ENCODE assay signal across 21 cellular contexts in the genomic region with DNA sequence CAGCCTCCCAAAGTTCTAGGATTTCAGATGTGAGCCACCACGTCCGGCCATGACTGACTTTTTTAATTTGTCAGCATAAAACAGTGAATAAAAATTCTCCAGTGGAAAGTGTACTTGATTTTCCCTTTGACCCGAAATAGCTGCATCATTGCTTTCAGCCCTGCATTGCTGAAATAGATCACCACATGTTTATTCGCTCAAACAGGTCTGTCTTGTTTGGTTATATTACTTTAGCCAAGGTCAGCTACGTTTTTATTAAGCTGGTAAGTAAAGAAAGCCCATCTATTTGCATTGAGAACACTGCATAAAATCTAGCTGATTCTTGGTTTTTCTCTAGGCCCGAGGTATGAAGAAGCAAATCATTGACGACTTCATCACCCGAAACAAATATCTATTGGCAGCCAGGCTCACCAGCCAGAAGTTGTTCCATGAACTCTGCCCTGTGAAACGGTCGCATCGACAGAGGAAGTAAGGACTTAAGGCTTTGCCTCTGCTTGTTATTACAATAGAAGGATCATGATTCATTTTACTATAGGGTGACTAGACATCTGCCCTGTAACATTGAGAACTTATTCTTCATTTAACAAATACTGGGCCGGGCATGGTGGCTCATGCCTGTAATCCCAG. TPM values are rescaled to one million over a fixed set of nuclear protein-coding genes. Genes with fewer than 3 reads are reported as not detected.
DNase-seq lines count a peak whose midpoint lies in the region; ATAC-seq, FAIRE-seq and TF ChIP-seq lines count a peak whose summit lies in the region.
"Had no signal": no experiment of that assay in that cellular context is flagged by ENCODE, and none has a peak within 500 bp of the region (broad histone marks: within the 10 kb centered on the region; RNA-seq: fewer than 3 reads in every experiment).

No MANE protein-coding gene starts in this region.

- H3K4me3 ChIP-seq in K562 (no peak overlapping the region), keratinocyte (ENCODE audit: control insufficient read depth in 2 of 3, extremely low read depth in 1 of 3, insufficient read depth in 2 of 3, low read depth in 1 of 3, low read length in 3 of 3) (no peak overlapping the region), WERI-Rb-1 (ENCODE audit: low read depth, low read length) (no peak overlapping the region), esophagus muscularis mucosa (no peak overlapping the region)
- H3K4me3 ChIP-seq: A549; BLaER1 treated with 17β-estradiol and CSF1 and Interleukin-3, amounts not matched to agents 10 nM and 100 nM; left ventricle myocardium inferior; SJCRH30 had no signal

- H3K36me3 ChIP-seq in K562 (ENCODE audit: control insufficient read depth, insufficient read depth, low read length) (peaks cover 59% of the 10 kb centered on the region), keratinocyte (ENCODE audit: control insufficient read depth in 2 of 2, extremely low read depth in 1 of 2, insufficient read depth in 2 of 2, low read length in 2 of 2) (peaks cover 11 to 14% of the 10 kb centered on the region in 2 experiments), WERI-Rb-1 (peaks cover 19% of the 10 kb centered on the region), esophagus muscularis mucosa (peaks cover 50 to 64% (median 54%) of the 10 kb centered on the region in 4 donors)

- DNase-seq in K562 (ENCODE audit: extremely low read depth in 1 of 4, low spot score in 3 of 4) (no peak), keratinocyte (ENCODE audit: low read depth, low spot score) (no peak), neural crest cell (ENCODE audit: low read depth, low spot score) (no peak), WERI-Rb-1 (no peak), RPMI8226 (no peak), esophagus muscularis mucosa (ENCODE audit: extremely low spot score) (no peak)
- DNase-seq in activated CD4-positive, alpha-beta T cell treated with anti-CD3 and anti-CD28 coated beads for 36 hours: no peak
- DNase-seq: activated CD4-positive, alpha-beta T cell treated with anti-CD3 and anti-CD28 coated beads, Interleukin-2, amount 50 U/mL, for 4 hours; activated effector memory CD4-positive, alpha-beta T cell treated with Interleukin-2 at 50 U/mL for 16 hours; activated naive CD8-positive, alpha-beta T cell treated with anti-CD3 and anti-CD28 coated beads, Interleukin-2, amount 50 U/mL, for 24 hours; brain microvascular endothelial cell; cortex of kidney; left ventricle myocardium inferior; NCI-H526 treated with DMSO at 0.1 percent for 48 hours; SJCRH30; stimulated activated CD8-positive, alpha-beta memory T cell treated with anti-CD3 and anti-CD28 coated beads, Interleukin-4, amount 100 ng/mL, for 48 hours; substantia nigra had no signal

- FAIRE-seq in K562 (lab: Jason Lieb, UNC) (no peak), keratinocyte (lab: Jason Lieb, UNC) (no peak)
- FAIRE-seq: A549 had no signal

- POLR2A ChIA-PET in K562 (lab: Yijun Ruan, JAX): interaction anchor here (0.7 kb wide), 1 partner anchor 16 kb away, joined by 3 read pairs; no protein-coding TSS in a partner anchor
- POLR2A ChIA-PET in activated CD4-positive, alpha-beta T cell treated with anti-CD3 and anti-CD28 coated beads for 36 hours (lab: Charles Lee): interaction anchor here (0.5 kb wide), 1 partner anchor 85 kb away, joined by 4 read pairs; no protein-coding TSS in a partner anchor

- TF ChIP-seq CTCF in C4-2B (conservative IDR thresholded peaks at IDR 0.05) (no peak), K562 (IDR thresholded peaks at IDR 0.05 in 2 of 3, conservative IDR thresholded peaks at IDR 0.05 in 1 of 3; ENCODE audit: insufficient read depth in 2 of 3, low read depth in 1 of 3, low read length in 3 of 3) (no peak), keratinocyte (optimal IDR thresholded peaks at IDR 0.05 in 1 of 3, IDR thresholded peaks at IDR 0.05 in 1 of 3, conservative IDR thresholded peaks at IDR 0.05 in 1 of 3; ENCODE audit: extremely low read depth in 1 of 3, insufficient read depth in 2 of 3, low read length in 3 of 3) (no peak), neural crest cell (conservative IDR thresholded peaks at IDR 0.05) (no peak), WERI-Rb-1 (IDR thresholded peaks at IDR 0.05; ENCODE audit: low read depth, low read length) (no peak), esophagus muscularis mucosa (IDR thresholded peaks at IDR 0.05) (no peak)

- H3K9me3 ChIP-seq in K562 (replicated peaks; ENCODE audit: control insufficient read depth, insufficient read depth, low read depth, low read length) (no peaks in the 10 kb centered on the region), keratinocyte (ENCODE audit: control insufficient read depth, low read depth, low read length) (no peaks in the 10 kb centered on the region), WERI-Rb-1 (ENCODE audit: severe bottlenecking) (no peaks in the 10 kb centered on the region), esophagus muscularis mucosa (no peaks in the 10 kb centered on the region)
- H3K9me3 ChIP-seq: A549; BLaER1 treated with 17β-estradiol and CSF1 and Interleukin-3, amounts not matched to agents 10 nM and 100 nM; left ventricle myocardium inferior; SJCRH30 had no signal

- in situ Hi-C loops in K562 (cut with MboI): no loop called here

- H4K20me1 ChIP-seq in K562 (replicated peaks; ENCODE audit: control insufficient read depth, insufficient read depth, low read length) (no peaks in the 10 kb centered on the region), keratinocyte (ENCODE audit: control insufficient read depth, extremely low read depth, insufficient read depth, low read length) (no peaks in the 10 kb centered on the region)
- H4K20me1 ChIP-seq: BLaER1 treated with 17β-estradiol and CSF1 and Interleukin-3, amounts not matched to agents 10 nM and 100 nM had no signal

- CTCF ChIA-PET in K562 (lab: Yijun Ruan, JAX; ENCODE audit: low intra/inter-chr PET ratio): interaction anchor here (1.2 kb wide), 1 partner anchor 12 kb away, joined by 6 read pairs; no protein-coding TSS in a partner anchor
- CTCF ChIA-PET in activated CD4-positive, alpha-beta T cell treated with anti-CD3 and anti-CD28 coated beads for 36 hours (lab: Charles Lee): no interaction called here

- H3K9me1 ChIP-seq in K562 (ENCODE audit: control insufficient read depth, insufficient read depth, low read length) (no peaks in the 10 kb centered on the region), keratinocyte (ENCODE audit: control insufficient read depth, extremely low read depth, insufficient read depth, low read length) (no peaks in the 10 kb centered on the region)

- H3K9ac ChIP-seq in K562 (ENCODE audit: insufficient read depth in 1 of 2, low read depth in 2 of 2, low read length in 2 of 2) (no peak overlapping the region), keratinocyte (ENCODE audit: control insufficient read depth, extremely low read depth, insufficient read depth, low read length) (no peak overlapping the region)
- H3K9ac ChIP-seq: BLaER1 treated with 17β-estradiol and CSF1 and Interleukin-3, amounts not matched to agents 10 nM and 100 nM had no signal

- ATAC-seq in K562: no peak
- ATAC-seq in activated CD4-positive, alpha-beta T cell treated with anti-CD3 and anti-CD28 coated beads for 36 hours: no peak
- ATAC-seq: A549; activated naive CD8-positive, alpha-beta T cell treated with anti-CD3 and anti-CD28 coated beads, Interleukin-2, amount 50 U/mL, for 24 hours had no signal

- no TSS peak for BruUV-seq in K562 (replicated peaks; lab: Mats Ljungman, UMichigan)

- peaks cover 4% of the 10 kb centered on the region for H3K36me3 Mint-ChIP-seq in neural crest cell (ENCODE audit: low read depth)
- peaks cover 22% of the 10 kb centered on the region for H3K36me3 Mint-ChIP-seq in activated CD4-positive, alpha-beta T cell treated with anti-CD3 and anti-CD28 coated beads for 36 hours (ENCODE audit: low read depth)

- H3K27me3 Mint-ChIP-seq in neural crest cell (ENCODE audit: low read depth): no peaks in the 10 kb centered on the region
- no peaks in the 10 kb centered on the region for H3K27me3 Mint-ChIP-seq in activated CD4-positive, alpha-beta T cell treated with anti-CD3 and anti-CD28 coated beads for 36 hours
- H3K27me3 Mint-ChIP-seq: activated naive CD8-positive, alpha-beta T cell treated with anti-CD3 and anti-CD28 coated beads, Interleukin-2, amount 50 U/mL, for 24 hours had no signal

- TF ChIP-seq RAD21 in K562 (CRISPR knock-in tag; conservative IDR thresholded peaks at IDR 0.05 in 1 of 2, IDR thresholded peaks at IDR 0.05 in 1 of 2): no peak

- peak overlapping the region; percentile 12 for H3K27ac Mint-ChIP-seq in neural crest cell (ENCODE audit: unreplicated experiment)
- H3K27ac Mint-ChIP-seq in activated CD4-positive, alpha-beta T cell treated with anti-CD3 and anti-CD28 coated beads for 36 hours: no peak overlapping the region
- H3K27ac Mint-ChIP-seq: activated naive CD8-positive, alpha-beta T cell treated with anti-CD3 and anti-CD28 coated beads, Interleukin-2, amount 50 U/mL, for 24 hours had no signal

- H3K27ac ChIP-seq in C4-2B (peak overlapping the region; percentile 93), K562 (ENCODE audit: extremely low read depth, low read depth, low read length) (no peak overlapping the region), keratinocyte (ENCODE audit: control insufficient read depth, insufficient read depth, low read length) (no peak overlapping the region), WERI-Rb-1 (no peak overlapping the region), esophagus muscularis mucosa (replicated peaks in 1 of 4) (no peak overlapping the region)
- H3K27ac ChIP-seq: A549; BLaER1 treated with 17β-estradiol and CSF1 and Interleukin-3, amounts not matched to agents 10 nM and 100 nM; brain microvascular endothelial cell; HL-60; left ventricle myocardium inferior; SJCRH30 had no signal

- no peaks in the 10 kb centered on the region for H3K9me3 Mint-ChIP-seq in neural crest cell
- H3K9me3 Mint-ChIP-seq in activated CD4-positive, alpha-beta T cell treated with anti-CD3 and anti-CD28 coated beads for 36 hours (ENCODE audit: low read depth): no peaks in the 10 kb centered on the region
- H3K9me3 Mint-ChIP-seq: activated naive CD8-positive, alpha-beta T cell treated with anti-CD3 and anti-CD28 coated beads, Interleukin-2, amount 50 U/mL, for 24 hours had no signal

- 94% methylated on average over 12 of the region's 12 CpGs for WGBS in K562 (ENCODE audit: insufficient coverage, low coverage, missing lambda C conversion rate)
- 83% methylated on average over 12 of the region's 12 CpGs for WGBS in esophagus muscularis mucosa

- intact Hi-C loops in K562 (cut with micrococcal nuclease) (no loop called here), esophagus muscularis mucosa (cut with DNase I) (no loop called here)
- intact Hi-C loops in activated CD4-positive, alpha-beta T cell treated with anti-CD3 and anti-CD28 coated beads for 36 hours (cut with DNase I, micrococcal nuclease): no loop called here

- no peak for TF ChIP-seq POLR2A in K562 (conservative IDR thresholded peaks at IDR 0.05)
- no peak for TF ChIP-seq POLR2A in esophagus muscularis mucosa (IDR thresholded peaks at IDR 0.05; ENCODE audit: low read depth)

- H3K79me2 ChIP-seq in K562 (ENCODE audit: control insufficient read depth, insufficient read depth, low read length) (no peaks in the 10 kb centered on the region), keratinocyte (ENCODE audit: control insufficient read depth, insufficient read depth, low read length) (no peaks in the 10 kb centered on the region)

- H3K4me2 ChIP-seq in K562 (ENCODE audit: insufficient read depth, low read length) (no peak overlapping the region), keratinocyte (ENCODE audit: control insufficient read depth, extremely low read depth, insufficient read depth, low read depth, low read length) (peak overlapping the region; percentile 22)
- H3K4me2 ChIP-seq: A549; BLaER1 treated with 17β-estradiol and CSF1 and Interleukin-3, amounts not matched to agents 10 nM and 100 nM had no signal

- no peaks in the 10 kb centered on the region for H3K4me1 Mint-ChIP-seq in neural crest cell
- H3K4me1 Mint-ChIP-seq in activated CD4-positive, alpha-beta T cell treated with anti-CD3 and anti-CD28 coated beads for 36 hours: no peaks in the 10 kb centered on the region

- dilution Hi-C loops in keratinocyte (cut with MboI; ENCODE audit: extremely low pct_ligation_motif_present, low sequenced_read_pairs): no loop called here

- TF ChIP-seq EP300 in K562 (IDR thresholded peaks at IDR 0.05; ENCODE audit: low read length) (no peak), esophagus muscularis mucosa (IDR thresholded peaks at IDR 0.05) (no peak)

- H3K4me3 Mint-ChIP-seq in neural crest cell: no peak overlapping the region
- no peak overlapping the region for H3K4me3 Mint-ChIP-seq in activated CD4-positive, alpha-beta T cell treated with anti-CD3 and anti-CD28 coated beads for 36 hours
- H3K4me3 Mint-ChIP-seq: activated naive CD8-positive, alpha-beta T cell treated with anti-CD3 and anti-CD28 coated beads, Interleukin-2, amount 50 U/mL, for 24 hours had no signal

- H3K27me3 ChIP-seq in K562 (ENCODE audit: control insufficient read depth in 2 of 2, insufficient read depth in 2 of 2, low read length in 2 of 2): no peaks in the 10 kb centered on the region
- H3K27me3 ChIP-seq in keratinocyte (ENCODE audit: control insufficient read depth, extremely low read depth, insufficient read depth, low read length): no peaks in the 10 kb centered on the region
- H3K27me3 ChIP-seq in WERI-Rb-1 (ENCODE audit: insufficient read depth, low read depth, severe bottlenecking): no peaks in the 10 kb centered on the region
- H3K27me3 ChIP-seq in esophagus muscularis mucosa: no peaks in the 10 kb centered on the region
- H3K27me3 ChIP-seq: BLaER1 treated with 17β-estradiol and CSF1 and Interleukin-3, amounts not matched to agents 10 nM and 100 nM; brain microvascular endothelial cell; SJCRH30 had no signal

- H3K4me1 ChIP-seq in K562 (replicated peaks in 1 of 2; ENCODE audit: control insufficient read depth in 2 of 2, insufficient read depth in 2 of 2, low read length in 2 of 2) (peaks cover 0 to 4% of the 10 kb centered on the region in 2 experiments; a peak in 3 of 5 replicates), keratinocyte (ENCODE audit: control insufficient read depth, extremely low read depth, insufficient read depth, low read length) (peaks cover 6% of the 10 kb centered on the region), esophagus muscularis mucosa (no peaks in the 10 kb centered on the region)
- H3K4me1 ChIP-seq: A549, left ventricle myocardium inferior, SJCRH30 had no signal

- H2AFZ ChIP-seq in K562 (ENCODE audit: low read depth, low read length): no peak overlapping the region
- no peak overlapping the region for H2AFZ ChIP-seq in keratinocyte (ENCODE audit: control insufficient read depth, low read length)

RNA-seq across cellular contexts. Expression of a gene that starts 25.5 kb away (rescaled TPM):
- total RNA-seq in K562 (2011; cell fraction: chromatin; rRNA removed; ENCODE audit: low replicate concordance): not detected in 2 replicates
- total RNA-seq in K562 (2011; cell fraction: nucleolus; rRNA removed): not detected in 2 replicates
- total RNA-seq in K562 (2011; cell fraction: nucleoplasm; rRNA removed): not detected in 2 replicates
- total RNA-seq in K562 (2014; rRNA removed) (not detected in 2 replicates), K562 (2014; rRNA removed; fragmentation: Illumina TruSeq; extraction: Trizol) (not detected in 2 replicates), K562 (2015; rRNA removed; fragmentation: Illumina TruSeq; extraction: Trizol) (not detected in 2 replicates), K562 (2021) (0.07 TPM in 1 of 2 replicates, not detected in the other), neural crest cell (1.2 and 1.4 TPM in 2 replicates), esophagus muscularis mucosa (not detected)
- polyA plus RNA-seq in K562 (2011; rRNA removed) (not detected in 2 replicates), K562 (2014; fragmentation: Illumina TruSeq; extraction: Trizol) (not detected in 2 replicates), K562 (2014; fragmentation: Nextera tagmentation; extraction: Ambion mirVana) (not detected), K562 (2014; rRNA removed) (not detected in 2 replicates), keratinocyte (0.18 to 0.46 TPM (median 0.21 TPM) in 3 replicates)
- polyA plus RNA-seq in K562 (2011; cell fraction: cytosol; rRNA removed): not detected in 2 replicates
- not detected in 2 replicates for polyA plus RNA-seq in K562 (2011; cell fraction: nucleus; rRNA removed)
- polyA plus RNA-seq in K562 (2012): 0.04 TPM in 1 of 2 replicates, not detected in the other
- polyA minus RNA-seq in K562 (2011; rRNA and poly(A)+ RNA removed): not detected in 2 replicates
- polyA minus RNA-seq in K562 (2011; cell fraction: cytosol; rRNA and poly(A)+ RNA removed): 0.29 and 0.64 TPM in 2 replicates
- not detected in 2 replicates for polyA minus RNA-seq in K562 (2011; cell fraction: nucleus; rRNA and poly(A)+ RNA removed)
- polyA plus RNA-seq in keratinocyte (2011; ENCODE audit: low read depth): not detected
- polyA plus RNA-seq in keratinocyte (2011; cell fraction: cytosol; rRNA removed): 0.18 and 0.29 TPM in 2 replicates
- 0.15 TPM in 1 of 2 replicates, not detected in the other for polyA plus RNA-seq in keratinocyte (2011; cell fraction: nucleus; rRNA removed)
- 0.14 and 0.39 TPM in 2 replicates for polyA plus RNA-seq in keratinocyte (2012; ENCODE audit: low replicate concordance)
- 0.23 to 0.69 TPM (median 0.45 TPM) in 3 replicates for polyA minus RNA-seq in keratinocyte
- polyA minus RNA-seq in keratinocyte (2011; cell fraction: cytosol; rRNA and poly(A)+ RNA removed): not detected
- 0.21 and 0.47 TPM in 2 replicates for polyA minus RNA-seq in keratinocyte (2011; cell fraction: nucleus; rRNA and poly(A)+ RNA removed)
- total RNA-seq in activated CD4-positive, alpha-beta T cell treated with anti-CD3 and anti-CD28 coated beads for 36 hours: 10 to 100 TPM; 18.1 to 24.0 TPM
- total RNA-seq: left ventricle myocardium inferior, SJCRH30 had no signal

RNA-seq across cellular contexts. Expression of a gene that starts 32.7 kb away (rescaled TPM):
- total RNA-seq in K562 (2011; cell fraction: chromatin; rRNA removed; ENCODE audit: low replicate concordance): 65.3 and 80.0 TPM in 2 replicates
- 37.4 and 46.5 TPM in 2 replicates for total RNA-seq in K562 (2011; cell fraction: nucleolus; rRNA removed)
- total RNA-seq in K562 (2011; cell fraction: nucleoplasm; rRNA removed): 56.1 and 70.4 TPM in 2 replicates
- total RNA-seq in K562 (2014; rRNA removed): 9.1 and 12.2 TPM in 2 replicates
- total RNA-seq in K562 (2014; rRNA removed; fragmentation: Illumina TruSeq; extraction: Trizol): 16.2 and 18.7 TPM in 2 replicates
- 11.9 and 16.2 TPM in 2 replicates for total RNA-seq in K562 (2015; rRNA removed; fragmentation: Illumina TruSeq; extraction: Trizol)
- total RNA-seq in K562 (2021): 15.6 and 16.8 TPM in 2 replicates
- 16.7 and 22.8 TPM in 2 replicates for polyA plus RNA-seq in K562 (2011; rRNA removed)
- 6.9 and 11.3 TPM in 2 replicates for polyA plus RNA-seq in K562 (2011; cell fraction: cytosol; rRNA removed)
- 24.2 and 24.8 TPM in 2 replicates for polyA plus RNA-seq in K562 (2011; cell fraction: nucleus; rRNA removed)
- polyA plus RNA-seq in K562 (2012): 6.9 and 7.2 TPM in 2 replicates
- 11.0 and 12.8 TPM in 2 replicates for polyA plus RNA-seq in K562 (2014; fragmentation: Illumina TruSeq; extraction: Trizol)
- polyA plus RNA-seq in K562 (2014; fragmentation: Nextera tagmentation; extraction: Ambion mirVana): 1 to 10 TPM; 6.9 to 8.6 TPM
- polyA plus RNA-seq in K562 (2014; rRNA removed): 8.8 and 11.3 TPM in 2 replicates
- 33.4 and 40.9 TPM in 2 replicates for polyA minus RNA-seq in K562 (2011; rRNA and poly(A)+ RNA removed)
- polyA minus RNA-seq in K562 (2011; cell fraction: cytosol; rRNA and poly(A)+ RNA removed): 14.0 and 19.7 TPM in 2 replicates
- 8.9 and 20.7 TPM in 2 replicates for polyA minus RNA-seq in K562 (2011; cell fraction: nucleus; rRNA and poly(A)+ RNA removed)
- 12.8 to 15.5 TPM (median 13.7 TPM) in 3 replicates for polyA plus RNA-seq in keratinocyte
- polyA plus RNA-seq in keratinocyte (2011; ENCODE audit: low read depth): 4.4 TPM
- polyA plus RNA-seq in keratinocyte (2011; cell fraction: cytosol; rRNA removed): 3.6 and 6.3 TPM in 2 replicates
- 26.0 and 29.2 TPM in 2 replicates for polyA plus RNA-seq in keratinocyte (2011; cell fraction: nucleus; rRNA removed)
- polyA plus RNA-seq in keratinocyte (2012; ENCODE audit: low replicate concordance): 6.3 and 7.7 TPM in 2 replicates
- polyA minus RNA-seq in keratinocyte: 9.1 to 26.1 TPM (median 25.0 TPM) in 3 replicates
- polyA minus RNA-seq in keratinocyte (2011; cell fraction: cytosol; rRNA and poly(A)+ RNA removed): 7.5 TPM
- polyA minus RNA-seq in keratinocyte (2011; cell fraction: nucleus; rRNA and poly(A)+ RNA removed): 26.6 and 46.9 TPM in 2 replicates
- 21.5 and 23.6 TPM in 2 replicates for total RNA-seq in neural crest cell
- 10 to 100 TPM; 10.9 to 14.1 TPM for total RNA-seq in activated CD4-positive, alpha-beta T cell treated with anti-CD3 and anti-CD28 coated beads for 36 hours
- 10 to 100 TPM; 12.0 to 13.0 (median 12.4) TPM for total RNA-seq in esophagus muscularis mucosa

RNA-seq across cellular contexts. Expression of a gene that starts 35.3 kb away (rescaled TPM):
- total RNA-seq in K562 (2011; cell fraction: chromatin; rRNA removed; ENCODE audit: low replicate concordance): 39.0 and 62.3 TPM in 2 replicates
- total RNA-seq in K562 (2011; cell fraction: nucleolus; rRNA removed): 32.2 and 37.4 TPM in 2 replicates
- total RNA-seq in K562 (2011; cell fraction: nucleoplasm; rRNA removed): 33.4 and 38.2 TPM in 2 replicates
- total RNA-seq in K562 (2014; rRNA removed) (30.7 and 35.7 TPM in 2 replicates), K562 (2014; rRNA removed; fragmentation: Illumina TruSeq; extraction: Trizol) (23.5 and 25.4 TPM in 2 replicates), K562 (2015; rRNA removed; fragmentation: Illumina TruSeq; extraction: Trizol) (25.2 and 25.5 TPM in 2 replicates), K562 (2021) (30.5 and 31.7 TPM in 2 replicates), neural crest cell (13.2 and 13.8 TPM in 2 replicates), esophagus muscularis mucosa (10 to 100 TPM in 3 of 4 donors, 1 to 10 TPM in 1; 9.1 to 12.6 (median 11.0) TPM)
- polyA plus RNA-seq in K562 (2011; rRNA removed) (54.1 and 66.1 TPM in 2 replicates), K562 (2014; fragmentation: Illumina TruSeq; extraction: Trizol) (37.4 and 38.9 TPM in 2 replicates), K562 (2014; fragmentation: Nextera tagmentation; extraction: Ambion mirVana) (10 to 100 TPM; 10.8 to 13.9 TPM), K562 (2014; rRNA removed) (30.9 and 39.1 TPM in 2 replicates), keratinocyte (4.4 to 5.2 TPM (median 4.8 TPM) in 3 replicates)
- 80.5 and 83.5 TPM in 2 replicates for polyA plus RNA-seq in K562 (2011; cell fraction: cytosol; rRNA removed)
- 61.4 and 80.3 TPM in 2 replicates for polyA plus RNA-seq in K562 (2011; cell fraction: nucleus; rRNA removed)
- polyA plus RNA-seq in K562 (2012): 24.6 and 39.3 TPM in 2 replicates
- 38.5 and 40.2 TPM in 2 replicates for polyA minus RNA-seq in K562 (2011; rRNA and poly(A)+ RNA removed)
- 25.8 and 31.2 TPM in 2 replicates for polyA minus RNA-seq in K562 (2011; cell fraction: cytosol; rRNA and poly(A)+ RNA removed)
- 15.8 and 29.1 TPM in 2 replicates for polyA minus RNA-seq in K562 (2011; cell fraction: nucleus; rRNA and poly(A)+ RNA removed)
- 2.0 TPM for polyA plus RNA-seq in keratinocyte (2011; ENCODE audit: low read depth)
- 4.6 and 4.8 TPM in 2 replicates for polyA plus RNA-seq in keratinocyte (2011; cell fraction: cytosol; rRNA removed)
- polyA plus RNA-seq in keratinocyte (2011; cell fraction: nucleus; rRNA removed): 6.5 and 8.6 TPM in 2 replicates
- 3.3 and 4.1 TPM in 2 replicates for polyA plus RNA-seq in keratinocyte (2012; ENCODE audit: low replicate concordance)
- 3.0 to 7.3 TPM (median 4.3 TPM) in 3 replicates for polyA minus RNA-seq in keratinocyte
- 9.8 TPM for polyA minus RNA-seq in keratinocyte (2011; cell fraction: cytosol; rRNA and poly(A)+ RNA removed)
- polyA minus RNA-seq in keratinocyte (2011; cell fraction: nucleus; rRNA and poly(A)+ RNA removed): 3.7 and 5.0 TPM in 2 replicates
- 1 to 10 TPM; 7.6 to 9.6 TPM for total RNA-seq in activated CD4-positive, alpha-beta T cell treated with anti-CD3 and anti-CD28 coated beads for 36 hours

RNA-seq across cellular contexts. Expression of a gene that starts 58.0 kb away (rescaled TPM):
- 185 and 291 TPM in 2 replicates for total RNA-seq in K562 (2011; cell fraction: chromatin; rRNA removed; ENCODE audit: low replicate concordance)
- 109 and 114 TPM in 2 replicates for total RNA-seq in K562 (2011; cell fraction: nucleolus; rRNA removed)
- total RNA-seq in K562 (2011; cell fraction: nucleoplasm; rRNA removed): 211 and 265 TPM in 2 replicates
- 21.2 and 31.5 TPM in 2 replicates for total RNA-seq in K562 (2014; rRNA removed)
- total RNA-seq in K562 (2014; rRNA removed; fragmentation: Illumina TruSeq; extraction: Trizol): 29.3 and 31.8 TPM in 2 replicates
- 23.6 and 23.9 TPM in 2 replicates for total RNA-seq in K562 (2015; rRNA removed; fragmentation: Illumina TruSeq; extraction: Trizol)
- 48.4 and 50.1 TPM in 2 replicates for total RNA-seq in K562 (2021)
- 14.5 and 16.3 TPM in 2 replicates for polyA plus RNA-seq in K562 (2011; rRNA removed)
- 8.1 and 10.8 TPM in 2 replicates for polyA plus RNA-seq in K562 (2011; cell fraction: cytosol; rRNA removed)
- 31.8 and 38.6 TPM in 2 replicates for polyA plus RNA-seq in K562 (2011; cell fraction: nucleus; rRNA removed)
- polyA plus RNA-seq in K562 (2012): 11.9 and 18.2 TPM in 2 replicates
- 27.4 and 32.0 TPM in 2 replicates for polyA plus RNA-seq in K562 (2014; fragmentation: Illumina TruSeq; extraction: Trizol)
- 1 to 10 TPM; 6.5 to 7.3 TPM for polyA plus RNA-seq in K562 (2014; fragmentation: Nextera tagmentation; extraction: Ambion mirVana)
- polyA plus RNA-seq in K562 (2014; rRNA removed): 17.1 and 19.1 TPM in 2 replicates
- polyA minus RNA-seq in K562 (2011; rRNA and poly(A)+ RNA removed): 65.5 and 71.7 TPM in 2 replicates
- 19.4 and 25.7 TPM in 2 replicates for polyA minus RNA-seq in K562 (2011; cell fraction: cytosol; rRNA and poly(A)+ RNA removed)
- 76.7 and 116 TPM in 2 replicates for polyA minus RNA-seq in K562 (2011; cell fraction: nucleus; rRNA and poly(A)+ RNA removed)
- polyA plus RNA-seq in keratinocyte: 7.8 to 12.6 TPM (median 11.5 TPM) in 3 replicates
- 13.4 TPM for polyA plus RNA-seq in keratinocyte (2011; ENCODE audit: low read depth)
- 6.3 and 9.5 TPM in 2 replicates for polyA plus RNA-seq in keratinocyte (2011; cell fraction: cytosol; rRNA removed)
- 18.5 and 21.9 TPM in 2 replicates for polyA plus RNA-seq in keratinocyte (2011; cell fraction: nucleus; rRNA removed)
- polyA plus RNA-seq in keratinocyte (2012; ENCODE audit: low replicate concordance): 9.8 and 11.6 TPM in 2 replicates
- 16.6 to 35.9 TPM (median 25.9 TPM) in 3 replicates for polyA minus RNA-seq in keratinocyte
- polyA minus RNA-seq in keratinocyte (2011; cell fraction: cytosol; rRNA and poly(A)+ RNA removed): 6.3 TPM
- polyA minus RNA-seq in keratinocyte (2011; cell fraction: nucleus; rRNA and poly(A)+ RNA removed): 19.0 and 40.8 TPM in 2 replicates
- 33.0 and 33.2 TPM in 2 replicates for total RNA-seq in neural crest cell
- 10 to 100 TPM; 30.2 to 34.0 TPM for total RNA-seq in activated CD4-positive, alpha-beta T cell treated with anti-CD3 and anti-CD28 coated beads for 36 hours
- 10 to 100 TPM; 14.4 to 24.9 (median 17.2) TPM for total RNA-seq in esophagus muscularis mucosa
